8 cellular contexts compared by ENCODE assay signal in the genomic region with DNA sequence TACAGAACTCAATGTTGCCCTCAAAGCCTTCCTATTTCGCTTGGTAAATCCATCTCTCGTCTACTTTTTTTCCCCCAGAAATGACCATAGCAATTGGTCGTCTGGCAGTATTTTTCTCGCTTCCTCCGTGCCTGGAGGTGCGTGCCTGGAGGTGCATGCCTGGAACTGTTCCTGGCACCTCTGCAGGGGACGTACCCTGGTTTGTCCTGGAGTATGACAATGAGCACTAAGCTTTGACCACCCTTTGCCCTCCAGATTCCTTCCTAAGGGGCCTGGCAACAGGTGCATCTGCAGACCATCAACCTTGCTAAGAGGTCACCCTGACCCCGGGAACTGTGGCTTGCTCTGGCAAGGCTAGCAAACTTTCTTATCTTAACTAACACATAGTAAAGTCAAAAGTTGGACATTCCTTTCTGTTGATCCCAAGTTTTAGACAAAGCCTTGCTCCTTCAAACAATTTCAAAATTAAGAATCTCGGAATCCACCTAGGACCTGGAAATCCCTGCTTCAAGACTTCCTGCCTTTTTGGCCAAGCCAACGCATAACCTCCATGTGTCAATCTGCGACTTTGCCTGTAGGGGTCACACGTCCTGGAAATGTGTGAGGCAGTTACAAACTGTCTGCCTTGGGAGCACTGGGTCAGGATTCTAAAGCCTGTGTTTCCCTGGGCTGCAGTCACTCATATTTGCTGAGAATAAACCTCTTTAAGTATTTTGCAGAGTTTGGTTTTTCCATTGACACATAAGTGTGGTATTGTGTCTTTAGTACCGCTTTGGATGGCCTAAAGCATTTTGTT. TPM values are rescaled to one million over a fixed set of nuclear protein-coding genes. Genes with fewer than 3 reads are reported as not detected.
DNase-seq lines count a peak whose midpoint lies in the region; ATAC-seq lines count a peak whose summit lies in the region.

No MANE protein-coding gene starts in this region.

- ATAC-seq in GM18511 (IDR thresholded peaks at IDR 0.05; ENCODE audit: unreplicated experiment): peak; percentile 84
- ATAC-seq in T-cell (replicated peaks in 1 of 4): peak in 3 of 4 experiments; percentile 32 to 56 (median 51)
- ATAC-seq in stimulated activated memory B cell treated with anti-CD40 and anti-IgM and Interleukin-4, amounts not matched to agents 10 μg/mL and 1 μg/mL and 100 μg/mL, for 72 hours: peak; percentile 60
- no peak for ATAC-seq in HG03108 (IDR thresholded peaks at IDR 0.05; ENCODE audit: unreplicated experiment)

- no peaks in the 10 kb centered on the region for H3K36me3 Mint-ChIP-seq in T-cell
- H3K36me3 Mint-ChIP-seq in stimulated activated memory B cell treated with anti-CD40 and anti-IgM and Interleukin-4, amounts not matched to agents 10 μg/mL and 1 μg/mL and 100 μg/mL, for 72 hours: no peaks in the 10 kb centered on the region

- H3K27ac Mint-ChIP-seq in T-cell: no peak overlapping the region
- H3K27ac Mint-ChIP-seq in stimulated activated memory B cell treated with anti-CD40 and anti-IgM and Interleukin-4, amounts not matched to agents 10 μg/mL and 1 μg/mL and 100 μg/mL, for 72 hours: no peak overlapping the region

- peaks cover 0 to 2% (median 0%) of the 10 kb centered on the region in 3 donors for H3K4me1 Mint-ChIP-seq in T-cell
- H3K4me1 Mint-ChIP-seq in stimulated activated memory B cell treated with anti-CD40 and anti-IgM and Interleukin-4, amounts not matched to agents 10 μg/mL and 1 μg/mL and 100 μg/mL, for 72 hours: peaks cover 13% of the 10 kb centered on the region

- POLR2A ChIA-PET in T-cell (lab: Charles Lee): no interaction called here

- H3K27me3 Mint-ChIP-seq in T-cell: peaks cover 14 to 15% of the 10 kb centered on the region in 2 donors
- H3K27me3 Mint-ChIP-seq in stimulated activated memory B cell treated with anti-CD40 and anti-IgM and Interleukin-4, amounts not matched to agents 10 μg/mL and 1 μg/mL and 100 μg/mL, for 72 hours: peaks cover 46% of the 10 kb centered on the region

- DNase-seq in COR-L47 (lab: John Stamatoyannopoulos, UW) (peak; percentile 31), HT-29 (ENCODE audit: low spot score) (peak; percentile 76), T-cell (peak in 2 of 34 experiments; percentile 17 to 20), glomerular endothelial cell (ENCODE audit: extremely low read depth, low read depth, low spot score) (peak; percentile 44), NCI-H345 treated with DMSO at 0.1 percent for 48 hours (lab: John Stamatoyannopoulos, UW; ENCODE audit: unreplicated experiment) (no peak)

- CTCF ChIA-PET in T-cell (lab: Charles Lee): interaction anchor here in 1 of 2 donors (2.0 kb wide), 1 partner anchor 9 kb away, joined by 5 read pairs; no protein-coding TSS in a partner anchor

- H3K4me3 Mint-ChIP-seq in T-cell: no peak overlapping the region
- H3K4me3 Mint-ChIP-seq in stimulated activated memory B cell treated with anti-CD40 and anti-IgM and Interleukin-4, amounts not matched to agents 10 μg/mL and 1 μg/mL and 100 μg/mL, for 72 hours: no peak overlapping the region

- H3K9me3 Mint-ChIP-seq in T-cell: no peaks in the 10 kb centered on the region
- no peaks in the 10 kb centered on the region for H3K9me3 Mint-ChIP-seq in stimulated activated memory B cell treated with anti-CD40 and anti-IgM and Interleukin-4, amounts not matched to agents 10 μg/mL and 1 μg/mL and 100 μg/mL, for 72 hours

RNA-seq across cellular contexts. Expression of gene TUBGCP3, which starts 28.8 kb away (rescaled TPM):
- 42.4 and 42.6 TPM in 2 replicates for total RNA-seq in HT-29 (2014; rRNA removed; shearing (Covaris generic))
- 10 to 100 TPM; 36.2 to 47.2 (median 44.7) TPM for total RNA-seq in T-cell
- total RNA-seq in glomerular endothelial cell: 16.1 and 24.6 TPM in 2 replicates
